In the genomic region with DNA sequence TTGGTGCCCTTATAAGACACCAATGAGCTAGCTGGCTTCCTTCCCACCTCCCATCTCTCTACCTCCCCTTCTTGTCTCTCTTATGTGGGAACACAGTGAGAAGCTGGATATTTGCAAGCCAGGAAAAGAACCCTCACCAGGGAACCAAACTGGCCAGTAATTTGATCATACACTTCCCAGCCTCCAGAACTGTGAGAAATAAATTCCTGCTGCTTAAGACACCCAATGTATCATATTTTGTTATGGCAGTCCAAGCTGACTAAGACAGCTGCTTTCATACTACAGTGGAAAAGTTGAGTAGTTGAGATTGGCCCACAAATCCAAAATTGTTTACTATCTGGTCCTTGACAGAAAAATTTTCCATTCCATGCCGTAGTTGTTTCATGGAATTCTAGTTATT, we compare ENCODE assay signal across 26 cellular contexts.
"Had no signal": no experiment of that assay in that cellular context is flagged by ENCODE, and none has a peak within 500 bp of the region (broad histone marks: within the 10 kb centered on the region; RNA-seq: fewer than 3 reads in every experiment).

No MANE protein-coding gene starts in this region.

- H3K27me3 ChIP-seq: adrenal gland, body of pancreas, Peyer's patch, SJCRH30 had no signal

- H3K9ac ChIP-seq: SK-N-SH had no signal

- H3K9me3 ChIP-seq: adrenal gland, Peyer's patch, SJCRH30, SK-N-SH had no signal

- DNase-seq: activated CD4-positive, alpha-beta memory T cell treated with anti-CD3 and anti-CD28 coated beads for 36 hours; activated CD4-positive, alpha-beta T cell treated with anti-CD3 and anti-CD28 coated beads, Interleukin-2, amount 10 ng/mL, durations not matched to agents 7 days and 5 days; activated CD4-positive, CD25-positive, alpha-beta regulatory T cell; activated gamma-delta T cell treated with Interleukin-2 at 50 U/mL for 16 hours; activated naive CD4-positive, alpha-beta T cell treated with anti-CD3 and anti-CD28 coated beads, Interleukin-2, amount 10 ng/mL, durations not matched to agents 7 days and 5 days; activated naive CD8-positive, alpha-beta T cell treated with anti-CD3 and anti-CD28 coated beads for 36 hours; activated T-cell treated with anti-CD3 and anti-CD28 coated beads for 4 hours; activated T-cell treated with anti-CD3 and anti-CD28 coated beads, Interleukin-2, amount 50 U/mL, for 48 hours; adrenal gland; aorta; body of pancreas; central memory CD4-positive, alpha-beta T cell; NCI-H1048; NCI-H1417; NCI-H2029; NCI-H2107; NCI-H510A treated with DMSO at 0.1 percent for 48 hours; NCI-H69; Peyer's patch; Right ventricle myocardium superior; SJCRH30; SK-N-SH; T-helper 1 cell had no signal

- H3K27ac Mint-ChIP-seq: activated CD4-positive, alpha-beta memory T cell treated with anti-CD3 and anti-CD28 coated beads for 36 hours; activated CD4-positive, alpha-beta T cell treated with anti-CD3 and anti-CD28 coated beads, Interleukin-2, amount 10 ng/mL, durations not matched to agents 7 days and 5 days; activated naive CD4-positive, alpha-beta T cell treated with anti-CD3 and anti-CD28 coated beads, Interleukin-2, amount 10 ng/mL, durations not matched to agents 7 days and 5 days; activated naive CD8-positive, alpha-beta T cell treated with anti-CD3 and anti-CD28 coated beads for 36 hours; activated T-helper 17 cell treated with anti-CD3 and anti-CD28 coated beads, Interleukin-2, amount 50 U/mL, for 72 hours had no signal

- H3K27me3 Mint-ChIP-seq: activated CD4-positive, alpha-beta memory T cell treated with anti-CD3 and anti-CD28 coated beads for 36 hours; activated CD4-positive, alpha-beta T cell treated with anti-CD3 and anti-CD28 coated beads, Interleukin-2, amount 10 ng/mL, durations not matched to agents 7 days and 5 days; activated naive CD4-positive, alpha-beta T cell treated with anti-CD3 and anti-CD28 coated beads, Interleukin-2, amount 10 ng/mL, durations not matched to agents 7 days and 5 days; activated naive CD8-positive, alpha-beta T cell treated with anti-CD3 and anti-CD28 coated beads for 36 hours; activated T-helper 17 cell treated with anti-CD3 and anti-CD28 coated beads, Interleukin-2, amount 50 U/mL, for 72 hours had no signal

- H3K4me3 Mint-ChIP-seq: activated CD4-positive, alpha-beta memory T cell treated with anti-CD3 and anti-CD28 coated beads for 36 hours; activated CD4-positive, alpha-beta T cell treated with anti-CD3 and anti-CD28 coated beads, Interleukin-2, amount 10 ng/mL, durations not matched to agents 7 days and 5 days; activated naive CD4-positive, alpha-beta T cell treated with anti-CD3 and anti-CD28 coated beads, Interleukin-2, amount 10 ng/mL, durations not matched to agents 7 days and 5 days; activated naive CD8-positive, alpha-beta T cell treated with anti-CD3 and anti-CD28 coated beads for 36 hours; activated T-helper 17 cell treated with anti-CD3 and anti-CD28 coated beads, Interleukin-2, amount 50 U/mL, for 72 hours had no signal

- H3K36me3 Mint-ChIP-seq: activated CD4-positive, alpha-beta memory T cell treated with anti-CD3 and anti-CD28 coated beads for 36 hours; activated naive CD4-positive, alpha-beta T cell treated with anti-CD3 and anti-CD28 coated beads, Interleukin-2, amount 10 ng/mL, durations not matched to agents 7 days and 5 days; activated naive CD8-positive, alpha-beta T cell treated with anti-CD3 and anti-CD28 coated beads for 36 hours had no signal

- ATAC-seq: activated T-helper 17 cell treated with anti-CD3 and anti-CD28 coated beads, Interleukin-2, amount 50 U/mL, for 72 hours; body of pancreas had no signal

- H3K27ac ChIP-seq: adrenal gland, body of pancreas, Peyer's patch, RWPE1, SJCRH30, VCaP had no signal

- H3K4me1 Mint-ChIP-seq: activated CD4-positive, alpha-beta T cell treated with anti-CD3 and anti-CD28 coated beads, Interleukin-2, amount 10 ng/mL, durations not matched to agents 7 days and 5 days; activated naive CD4-positive, alpha-beta T cell treated with anti-CD3 and anti-CD28 coated beads, Interleukin-2, amount 10 ng/mL, durations not matched to agents 7 days and 5 days; activated naive CD8-positive, alpha-beta T cell treated with anti-CD3 and anti-CD28 coated beads for 36 hours; activated T-helper 17 cell treated with anti-CD3 and anti-CD28 coated beads, Interleukin-2, amount 50 U/mL, for 72 hours had no signal

- H3K4me3 ChIP-seq: adrenal gland, body of pancreas, Peyer's patch, SJCRH30 had no signal

- H3K36me3 ChIP-seq: adrenal gland, Peyer's patch, SJCRH30 had no signal

- H3K4me1 ChIP-seq: adrenal gland, body of pancreas, Peyer's patch, SJCRH30 had no signal

- H3K4me2 ChIP-seq: SK-N-SH had no signal
